7 cellular contexts compared by ENCODE assay signal in genomic region chr17:44968225-44969143, GRCh38. TPM values are rescaled to one million over a fixed set of nuclear protein-coding genes. Genes with fewer than 3 reads are reported as not detected.
DNase-seq lines count a peak whose midpoint lies in the region; ATAC-seq, FAIRE-seq and TF ChIP-seq lines count a peak whose summit lies in the region.

C1QL1 (minus strand) TSS chr17:44968303; CDS start chr17:44968048, 255 bp downstream.

- no peak for FAIRE-seq in kidney (lab: Jason Lieb, UNC)

- intact Hi-C loops in kidney (cut with DNase I) = no loop called here

- peak; percentile 92 for DNase-seq in NCI-H2171 (lab: John Stamatoyannopoulos, UW)
- peak; percentile 61 for DNase-seq in activated CD4-positive, CD25-positive, alpha-beta regulatory T cell treated with anti-CD3 and anti-CD28 coated beads, Interleukin-2, amount 50 U/mL, for 16 hours (ENCODE audit: low read depth, low spot score)
- DNase-seq in caudate nucleus (lab: John Stamatoyannopoulos, UW) = peak in 57 of 61 donors; percentile 19 to 89 (median 63)
- peak; percentile 96 for DNase-seq in kidney
- DNase-seq in stimulated activated CD4-positive, alpha-beta T cell treated with anti-CD3 and anti-CD28 coated beads, Interleukin-12 subunit alpha, Interleukin-12 subunit beta, amount 100 ng/mL, for 48 hours (ENCODE audit: low read depth in 2 of 3, low spot score in 1 of 3) = peak; percentile 66 to 89 (median 75)

- H3K4me3 ChIP-seq in kidney (ENCODE audit: low read length in 2 of 2) = peak within 1 kb of the TSS in 1 of 2 donors; percentile 52

- no peaks in the 10 kb centered on the region for H3K36me3 ChIP-seq in kidney (ENCODE audit: control insufficient read depth in 1 of 2, insufficient read depth in 2 of 2, low read length in 2 of 2)

- no peak within 1 kb of the TSS for H3K27ac ChIP-seq in caudate nucleus (ENCODE audit: low read depth, low read length)
- no peak within 1 kb of the TSS for H3K27ac ChIP-seq in kidney (ENCODE audit: low read depth in 2 of 2, low read length in 2 of 2)

- no peak within 1 kb of the TSS for H3K9ac ChIP-seq in kidney (ENCODE audit: low read length in 2 of 2)

- no peak for TF ChIP-seq CTCF in kidney (IDR thresholded peaks at IDR 0.05; ENCODE audit: borderline replicate concordance, extremely low read depth, insufficient read depth)

- no peaks in the 10 kb centered on the region for H3K9me3 ChIP-seq in kidney (ENCODE audit: control insufficient read depth in 1 of 2, low read length in 2 of 2)

- ATAC-seq in GM18511 (IDR thresholded peaks at IDR 0.05; ENCODE audit: unreplicated experiment) = peak; percentile 78
- ATAC-seq in HG03066 (IDR thresholded peaks at IDR 0.05; ENCODE audit: low read depth, unreplicated experiment) = peak; percentile 80

- H3K4me1 ChIP-seq in kidney (ENCODE audit: control insufficient read depth in 1 of 2, insufficient read depth in 1 of 2, low read depth in 1 of 2, low read length in 2 of 2) = peaks cover 0 to 8% of the 10 kb centered on the region in 2 donors

RNA-seq across cellular contexts. Expression of gene C1QL1, which starts in this region (rescaled TPM):
- total RNA-seq in kidney = 0.76 TPM
- polyA plus RNA-seq in kidney (ENCODE audit: insufficient read depth, low read depth, low replicate concordance) = 25.4 TPM
